ENCODE assay signal across 12 cellular contexts in the genomic region with DNA sequence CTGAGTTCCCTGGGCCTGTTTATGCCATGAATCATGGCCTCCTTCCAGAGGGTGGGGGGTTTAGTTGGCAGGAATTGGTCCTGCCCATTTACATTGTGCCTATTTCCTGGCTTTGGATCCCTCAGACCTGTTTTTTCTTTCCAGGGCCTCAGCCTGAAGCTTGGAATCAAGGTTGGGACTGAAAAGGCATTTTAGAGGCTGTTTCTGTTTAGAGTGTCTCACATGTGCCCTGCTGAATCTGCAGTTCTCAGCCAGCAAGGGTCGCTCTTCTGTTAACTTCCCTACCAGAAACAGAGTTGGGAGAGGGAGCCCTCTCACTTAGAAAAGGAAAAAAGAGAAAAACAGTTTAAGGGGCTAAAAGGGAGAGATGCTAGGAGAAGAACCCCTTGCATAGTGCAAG.
DNase-seq lines count a peak whose midpoint lies in the region; ATAC-seq and TF ChIP-seq lines count a peak whose summit lies in the region.
"Had no signal": no experiment of that assay in that cellular context is flagged by ENCODE, and none has a peak within 500 bp of the region (broad histone marks: within the 10 kb centered on the region; RNA-seq: fewer than 3 reads in every experiment).

No MANE protein-coding gene starts in this region.

- no peaks in the 10 kb centered on the region for H3K4me1 Mint-ChIP-seq in progenitor cell of endocrine pancreas (ENCODE audit: low read depth)
- H3K4me1 Mint-ChIP-seq in activated T-cell treated with anti-CD3 and anti-CD28 coated beads, Interleukin-2, amount 50 U/mL, for 24 hours (ENCODE audit: low read depth): peaks cover 10% of the 10 kb centered on the region

- no peaks in the 10 kb centered on the region for H3K79me2 ChIP-seq in fibroblast of lung (ENCODE audit: control insufficient read depth, insufficient read depth, low read length)

- no peaks in the 10 kb centered on the region for H3K36me3 ChIP-seq in fibroblast of lung (ENCODE audit: control insufficient read depth, insufficient read depth, low read length)

- H4K20me1 ChIP-seq in fibroblast of lung (ENCODE audit: control insufficient read depth, extremely low read depth, insufficient read depth, low read length): no peaks in the 10 kb centered on the region

- H3K27me3 ChIP-seq in fibroblast of lung (ENCODE audit: control insufficient read depth, insufficient read depth, low read length): no peaks in the 10 kb centered on the region
- H3K27me3 ChIP-seq: testis had no signal

- H2AFZ ChIP-seq in fibroblast of lung (ENCODE audit: low read length): no peak overlapping the region

- H3K4me2 ChIP-seq in fibroblast of lung (ENCODE audit: extremely low read depth, insufficient read depth, low read length): no peak overlapping the region

- ATAC-seq in HG02623 (IDR thresholded peaks at IDR 0.05; ENCODE audit: unreplicated experiment): no peak

- H3K9me3 ChIP-seq in fibroblast of lung (ENCODE audit: control insufficient read depth, insufficient read depth, low read depth, low read length): no peaks in the 10 kb centered on the region
- H3K9me3 ChIP-seq: testis had no signal

- no peaks in the 10 kb centered on the region for H3K9me3 Mint-ChIP-seq in progenitor cell of endocrine pancreas (ENCODE audit: low read depth)
- H3K9me3 Mint-ChIP-seq in activated T-cell treated with anti-CD3 and anti-CD28 coated beads, Interleukin-2, amount 50 U/mL, for 24 hours: no peaks in the 10 kb centered on the region
- H3K9me3 Mint-ChIP-seq: T-helper 1 cell treated with Interleukin-12 subunit alpha and Interleukin-12 subunit beta and Interleukin-4 antibody, amounts not matched to agents 30 μg/mL and 1 μg/mL, for 36 hours had no signal

- H3K4me3 Mint-ChIP-seq in progenitor cell of endocrine pancreas (ENCODE audit: low read depth): no peak overlapping the region
- no peak overlapping the region for H3K4me3 Mint-ChIP-seq in activated T-cell treated with anti-CD3 and anti-CD28 coated beads, Interleukin-2, amount 50 U/mL, for 24 hours
- H3K4me3 Mint-ChIP-seq: T-helper 1 cell treated with Interleukin-12 subunit alpha and Interleukin-12 subunit beta and Interleukin-4 antibody, amounts not matched to agents 30 μg/mL and 1 μg/mL, for 36 hours had no signal

- no peak overlapping the region for H3K27ac ChIP-seq in fibroblast of lung (ENCODE audit: insufficient read depth, low read length)
- H3K27ac ChIP-seq: 22Rv1, testis had no signal

- no peak overlapping the region for H3K4me3 ChIP-seq in fibroblast of lung (replicated peaks in 1 of 4; ENCODE audit: control extremely low read depth in 1 of 4, insufficient read depth in 1 of 4, low read depth in 3 of 4, low read length in 4 of 4)
- H3K4me3 ChIP-seq: testis had no signal

- no peak overlapping the region for H3K27ac Mint-ChIP-seq in progenitor cell of endocrine pancreas
- H3K27ac Mint-ChIP-seq in activated T-cell treated with anti-CD3 and anti-CD28 coated beads, Interleukin-2, amount 50 U/mL, for 24 hours: no peak overlapping the region
- H3K27ac Mint-ChIP-seq: T-helper 1 cell treated with Interleukin-12 subunit alpha and Interleukin-12 subunit beta and Interleukin-4 antibody, amounts not matched to agents 30 μg/mL and 1 μg/mL, for 36 hours had no signal

- no peaks in the 10 kb centered on the region for H3K36me3 Mint-ChIP-seq in progenitor cell of endocrine pancreas (ENCODE audit: insufficient read depth)
- no peaks in the 10 kb centered on the region for H3K36me3 Mint-ChIP-seq in activated T-cell treated with anti-CD3 and anti-CD28 coated beads, Interleukin-2, amount 50 U/mL, for 24 hours (ENCODE audit: low read depth)

- in situ Hi-C loops in SK-MEL-5 (cut with HindIII; ENCODE audit: low pct_unique_long_range_greater_than_20kb, low sequenced_read_pairs): no loop called here

- TF ChIP-seq CTCF in fibroblast of lung (conservative IDR thresholded peaks at IDR 0.05 in 1 of 2, IDR thresholded peaks at IDR 0.05 in 1 of 2; ENCODE audit: low read depth in 1 of 2, low read length in 2 of 2) (peak; percentile 22 to 55), progenitor cell of endocrine pancreas (IDR thresholded peaks at IDR 0.05; ENCODE audit: unreplicated experiment) (peak; percentile 18)

- no peak overlapping the region for H3K9ac ChIP-seq in fibroblast of lung (ENCODE audit: insufficient read depth, low read length)

- H3K27me3 Mint-ChIP-seq in progenitor cell of endocrine pancreas: no peaks in the 10 kb centered on the region
- H3K27me3 Mint-ChIP-seq in activated T-cell treated with anti-CD3 and anti-CD28 coated beads, Interleukin-2, amount 50 U/mL, for 24 hours: no peaks in the 10 kb centered on the region

- DNase-seq in DMS 273 (lab: John Stamatoyannopoulos, UW; ENCODE audit: unreplicated experiment) (peak; percentile 21), DMS 273 treated with DMSO at 0.1 percent for 48 hours (lab: John Stamatoyannopoulos, UW) (no peak), SK-MEL-5 (ENCODE audit: low read depth, low spot score) (peak; percentile 33), fibroblast of lung (ENCODE audit: low read depth in 2 of 2) (peak; percentile 40 to 65), progenitor cell of endocrine pancreas (ENCODE audit: low spot score, unreplicated experiment) (no peak), H4 (ENCODE audit: low spot score) (no peak)
- no peak for DNase-seq in activated T-cell treated with anti-CD3 and anti-CD28 coated beads, Interleukin-2, amount 50 U/mL, for 24 hours
- DNase-seq: KBM-7, testis had no signal

- no peaks in the 10 kb centered on the region for H3K4me1 ChIP-seq in fibroblast of lung (ENCODE audit: control insufficient read depth, extremely low read depth, insufficient read depth, low read length)
- H3K4me1 ChIP-seq: testis had no signal

Comparison
In these comparisons a context has a peak if more than half of its experiments do, and no peak if none do; other contexts are left out.
1. DNase-seq: peak in DMS 273 (single experiment), SK-MEL-5 (single experiment) and fibroblast of lung (2 of 2); none in DMS 273 treated with DMSO at 0.1 percent for 48 hours (single experiment), progenitor cell of endocrine pancreas (single experiment), H4 (single experiment) and activated T-cell treated with anti-CD3 and anti-CD28 coated beads, Interleukin-2, amount 50 U/mL, for 24 hours (single experiment).